In genomic region chr2:59790186-59791142, GRCh38 we compare ENCODE assay signal across 14 cellular contexts.
"Had no signal": no experiment of that assay in that cellular context is flagged by ENCODE, and none has a peak within 500 bp of the region (broad histone marks: within the 10 kb centered on the region; RNA-seq: fewer than 3 reads in every experiment).

No MANE protein-coding gene starts in this region.

- H3K27me3 Mint-ChIP-seq: activated T-helper 17 cell treated with anti-CD3 and anti-CD28 coated beads, Interleukin-2, amount 50 U/mL, for 72 hours had no signal

- ATAC-seq: activated T-helper 17 cell treated with anti-CD3 and anti-CD28 coated beads, Interleukin-2, amount 50 U/mL, for 72 hours; right lobe of liver had no signal

- H3K4me2 ChIP-seq: smooth muscle cell had no signal

- H3K4me1 Mint-ChIP-seq: activated T-helper 17 cell treated with anti-CD3 and anti-CD28 coated beads, Interleukin-2, amount 50 U/mL, for 72 hours; nephron had no signal

- H3K4me3 Mint-ChIP-seq: activated T-helper 17 cell treated with anti-CD3 and anti-CD28 coated beads, Interleukin-2, amount 50 U/mL, for 72 hours; nephron had no signal

- H3K4me3 ChIP-seq: dorsolateral prefrontal cortex, right lobe of liver, smooth muscle cell, tibial nerve had no signal

- H3K36me3 ChIP-seq: right lobe of liver, tibial nerve had no signal

- H3K27ac Mint-ChIP-seq: activated T-helper 17 cell treated with anti-CD3 and anti-CD28 coated beads, Interleukin-2, amount 50 U/mL, for 72 hours; nephron had no signal

- H3K9me3 Mint-ChIP-seq: activated T-helper 17 cell treated with anti-CD3 and anti-CD28 coated beads, Interleukin-2, amount 50 U/mL, for 72 hours had no signal

- H3K4me1 ChIP-seq: right lobe of liver, tibial nerve had no signal

- DNase-seq: activated CD4-positive, alpha-beta T cell treated with anti-CD3 and anti-CD28 coated beads for 1 hour; activated CD4-positive, alpha-beta T cell treated with anti-CD3 and anti-CD28 coated beads, Interleukin-2, amount 50 U/mL, for 48 hours; activated naive CD4-positive, alpha-beta T cell treated with anti-CD3 and anti-CD28 coated beads, Interleukin-2, amount 50 U/mL, for 16 hours; dorsolateral prefrontal cortex; mesenchymal stem cell; right lobe of liver; stimulated activated CD4-positive, alpha-beta T cell treated with anti-CD3 and anti-CD28 coated beads, Interleukin-4, amount 100 ng/mL, for 4 hours; stimulated activated CD8-positive, alpha-beta memory T cell treated with anti-CD3 and anti-CD28 coated beads, Interleukin-4, amount 100 ng/mL, for 48 hours; stimulated activated naive CD4-positive, alpha-beta T cell treated with Interleukin-2 at 50 U/mL for 16 hours; substantia nigra had no signal

- H3K27me3 ChIP-seq: dorsolateral prefrontal cortex, right lobe of liver, tibial nerve had no signal

- H3K27ac ChIP-seq: dorsolateral prefrontal cortex, right lobe of liver, tibial nerve had no signal
